8 cellular contexts compared by ENCODE assay signal in the genomic region with DNA sequence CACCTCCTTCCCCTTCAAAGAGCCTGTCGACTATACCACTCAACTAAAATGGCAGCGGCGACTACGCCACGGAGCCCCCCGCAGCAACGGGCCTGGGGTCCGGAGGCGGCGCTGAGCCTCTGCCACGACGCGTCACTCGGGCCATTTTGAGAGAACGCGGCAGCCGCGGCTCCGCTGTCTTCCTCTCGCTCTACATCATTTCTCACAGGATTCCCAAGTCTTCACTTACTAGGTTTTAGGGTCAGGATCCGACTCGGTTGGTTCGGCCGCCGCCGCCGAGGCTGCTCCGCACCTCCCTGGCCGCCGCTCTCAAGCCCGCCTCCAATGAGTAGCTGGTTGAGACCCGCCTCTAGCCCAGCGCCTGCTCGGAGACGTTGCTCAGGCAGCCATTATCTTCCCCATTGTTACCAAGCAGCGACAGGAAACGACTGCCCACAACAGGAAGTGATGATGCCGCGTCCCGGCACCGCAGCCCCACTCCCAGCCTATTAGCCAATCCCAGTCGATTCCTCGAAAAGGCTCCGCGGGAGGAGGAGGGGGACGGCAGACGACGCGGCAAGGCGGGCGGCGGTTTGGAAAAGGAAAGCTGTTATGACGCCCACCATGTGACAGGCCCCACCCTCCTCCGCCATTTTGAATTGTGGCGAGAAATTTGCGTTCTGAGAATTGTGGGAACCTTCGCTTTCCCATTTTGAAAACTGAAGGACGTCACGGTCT. TPM values are rescaled to one million over a fixed set of nuclear protein-coding genes. Genes with fewer than 3 reads are reported as not detected.
DNase-seq lines count a peak whose midpoint lies in the region; ATAC-seq, FAIRE-seq and TF ChIP-seq lines count a peak whose summit lies in the region.

A gene with protein sequence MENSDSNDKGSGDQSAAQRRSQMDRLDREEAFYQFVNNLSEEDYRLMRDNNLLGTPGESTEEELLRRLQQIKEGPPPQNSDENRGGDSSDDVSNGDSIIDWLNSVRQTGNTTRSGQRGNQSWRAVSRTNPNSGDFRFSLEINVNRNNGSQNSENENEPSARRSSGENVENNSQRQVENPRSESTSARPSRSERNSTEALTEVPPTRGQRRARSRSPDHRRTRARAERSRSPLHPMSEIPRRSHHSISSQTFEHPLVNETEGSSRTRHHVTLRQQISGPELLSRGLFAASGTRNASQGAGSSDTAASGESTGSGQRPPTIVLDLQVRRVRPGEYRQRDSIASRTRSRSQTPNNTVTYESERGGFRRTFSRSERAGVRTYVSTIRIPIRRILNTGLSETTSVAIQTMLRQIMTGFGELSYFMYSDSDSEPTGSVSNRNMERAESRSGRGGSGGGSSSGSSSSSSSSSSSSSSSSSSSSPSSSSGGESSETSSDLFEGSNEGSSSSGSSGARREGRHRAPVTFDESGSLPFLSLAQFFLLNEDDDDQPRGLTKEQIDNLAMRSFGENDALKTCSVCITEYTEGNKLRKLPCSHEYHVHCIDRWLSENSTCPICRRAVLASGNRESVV (minus strand): TSS at position 432 of the 717 bp plus-strand sequence. CDS start 18,647 bp downstream, outside the sequence.

- 0 to 32% methylated on average over 59 of the region's 59 CpGs for WGBS in aorta, 2 donors

- in situ Hi-C loops in astrocyte of the cerebellum (cut with HindIII; ENCODE audit: low sequenced_read_pairs) = no loop called here

- peak; percentile 60 for DNase-seq in GM18507 (ENCODE audit: extremely low spot score, insufficient read length, low read depth)
- peak; percentile 77 for DNase-seq in NCI-H2029 treated with DMSO at 0.1 percent for 48 hours (lab: John Stamatoyannopoulos, UW)
- peak; percentile 80 for DNase-seq in T-helper 9 cell
- DNase-seq in astrocyte of the cerebellum (ENCODE audit: low read depth) = peak; percentile 90
- DNase-seq in hepatic stellate cell (ENCODE audit: low spot score) = peak; percentile 88
- peak; percentile 95 to 96 for DNase-seq in aorta

- H3K4me1 ChIP-seq in rectal smooth muscle tissue (ENCODE audit: control insufficient read depth, insufficient read depth, low read length) (no peaks in the 10 kb centered on the region), aorta (ENCODE audit: control insufficient read depth in 1 of 2, insufficient read depth in 2 of 2, low read length in 2 of 2) (no peaks in the 10 kb centered on the region)

- ATAC-seq in HG02981 (IDR thresholded peaks at IDR 0.05; ENCODE audit: unreplicated experiment) = peak; percentile 95
- peak; percentile 98 for ATAC-seq in aorta (ENCODE audit: low FRiP score)

- H3K27ac ChIP-seq in rectal smooth muscle tissue (ENCODE audit: low read depth, low read length) (peak within 1 kb of the TSS; percentile 90), aorta (ENCODE audit: low read depth in 1 of 2, low read length in 2 of 2) (peak within 1 kb of the TSS; percentile 49 to 98)

- H3K36me3 ChIP-seq in rectal smooth muscle tissue (ENCODE audit: control insufficient read depth, insufficient read depth, low read length) (no peaks in the 10 kb centered on the region), aorta (ENCODE audit: control insufficient read depth in 1 of 2, insufficient read depth in 2 of 2, low read length in 1 of 2) (no peaks in the 10 kb centered on the region)

- intact Hi-C loops in aorta (cut with DNase I) = loop anchor here in 1 of 2 donors (10.0 kb wide), 1 partner anchor 310 kb away; a partner anchor contains a TSS

- peak; percentile 100 for FAIRE-seq in GM18507 (lab: Jason Lieb, UNC)

- H3K9ac ChIP-seq in rectal smooth muscle tissue (ENCODE audit: low read length) = peak within 1 kb of the TSS; percentile 72

- peak within 1 kb of the TSS; percentile 82 for H3K4me3 ChIP-seq in astrocyte of the cerebellum (ENCODE audit: low read depth, low read length)
- H3K4me3 ChIP-seq in rectal smooth muscle tissue (ENCODE audit: low read length) = peak within 1 kb of the TSS; percentile 79
- peak within 1 kb of the TSS; percentile 54 to 80 for H3K4me3 ChIP-seq in aorta (ENCODE audit: low read length in 2 of 2)

- H3K27me3 ChIP-seq in rectal smooth muscle tissue (ENCODE audit: control insufficient read depth, insufficient read depth, low read length) (no peaks in the 10 kb centered on the region), aorta (ENCODE audit: control insufficient read depth in 1 of 2, insufficient read depth in 2 of 2, low read length in 1 of 2) (no peaks in the 10 kb centered on the region)

- no peak for TF ChIP-seq CTCF in astrocyte of the cerebellum (IDR thresholded peaks at IDR 0.05; ENCODE audit: low read depth, low read length, missing control alignments)

- H3K9me3 ChIP-seq in aorta (ENCODE audit: control insufficient read depth, low read length) = no peaks in the 10 kb centered on the region

RNA-seq across cellular contexts. Expression of the gene that starts here (rescaled TPM):
- total RNA-seq in aorta = 10 to 100 TPM; 36.9 to 40.0 TPM
- polyA plus RNA-seq in aorta = 1 to 10 TPM; 6.1 to 6.3 TPM

Comparison
In these comparisons a context has a peak if more than half of its experiments do, and no peak if none do; other contexts are left out.
1. Peak in every context shown above with its lines: DNase-seq, ATAC-seq, H3K4me3 ChIP-seq and H3K27ac ChIP-seq.